In the genomic region with DNA sequence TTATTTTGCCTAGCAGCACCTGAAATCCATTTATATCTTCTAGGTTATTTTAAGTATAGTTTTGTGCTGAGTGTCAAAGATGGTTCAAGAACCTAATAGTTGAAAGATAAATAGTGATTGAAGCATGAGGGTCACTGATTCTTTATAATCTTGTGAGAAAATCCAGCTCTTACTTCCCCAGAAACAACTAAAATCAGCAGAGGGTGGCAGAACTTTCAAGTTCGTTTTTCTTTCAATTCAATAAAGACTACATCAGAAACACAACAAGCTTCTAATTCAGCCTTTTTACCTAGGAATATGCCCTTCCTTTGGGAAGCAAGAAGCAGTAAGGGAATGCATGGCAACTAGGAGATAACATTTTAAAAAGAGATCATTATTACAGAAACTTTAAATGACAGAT, we compare ENCODE assay signal across 11 cellular contexts.
"Had no signal": no experiment of that assay in that cellular context is flagged by ENCODE, and none has a peak within 500 bp of the region (broad histone marks: within the 10 kb centered on the region; RNA-seq: fewer than 3 reads in every experiment).

No MANE protein-coding gene starts in this region.

- H3K27ac ChIP-seq: GM23248 had no signal

- H3K4me1 ChIP-seq: HAP-1 had no signal

- DNase-seq: GM23248, GOT3, H7, H9, HCEC 1CT, HFFc6 had no signal

- H3K4me3 ChIP-seq: GM23248, GM23338, HAP-1 had no signal

- ATAC-seq: GM23338, HCT116 had no signal

- FAIRE-seq: H1, H54 had no signal

- H3K9me3 ChIP-seq: HAP-1 had no signal

- H3K4me2 ChIP-seq: GM23338 had no signal
